10 cellular contexts compared by ENCODE assay signal in the genomic region with DNA sequence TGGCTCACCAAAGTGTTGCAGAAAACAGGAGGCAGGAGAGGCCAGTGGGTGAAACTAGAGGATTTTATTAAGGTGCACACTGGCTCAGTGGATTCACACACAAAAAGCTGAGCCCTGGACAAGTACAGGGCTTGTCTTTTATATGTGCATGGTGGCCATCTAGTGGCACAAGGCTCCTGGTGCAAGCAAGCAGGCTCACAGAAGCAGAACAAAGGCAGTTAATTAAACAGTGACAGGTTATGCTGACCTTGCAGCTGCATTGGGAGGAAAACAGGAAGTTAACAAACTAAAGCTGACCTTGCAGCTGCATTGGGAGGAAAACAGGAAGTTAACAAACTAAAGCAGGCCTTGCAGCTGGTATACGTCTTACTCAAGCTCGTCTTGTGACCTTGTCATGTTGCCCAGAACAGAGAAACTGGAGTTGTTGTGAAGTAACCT.
DNase-seq lines count a peak whose midpoint lies in the region; ATAC-seq and TF ChIP-seq lines count a peak whose summit lies in the region.
"Had no signal": no experiment of that assay in that cellular context is flagged by ENCODE, and none has a peak within 500 bp of the region (broad histone marks: within the 10 kb centered on the region; RNA-seq: fewer than 3 reads in every experiment).

No MANE protein-coding gene starts in this region.

- no peaks in the 10 kb centered on the region for H3K36me3 ChIP-seq in NT2/D1 (ENCODE audit: insufficient read depth, insufficient read length, low read length)
- H3K36me3 ChIP-seq: HAP-1, uterus had no signal

- DNase-seq in NT2/D1 (ENCODE audit: low read depth, low spot score) (peak; percentile 33), epithelial cell of proximal tubule (ENCODE audit: low read depth) (no peak), HUDEP-2 (lab: John Stamatoyannopoulos, UW; ENCODE audit: unreplicated experiment in 76 of 76) (no peak), NCI-H510A (lab: John Stamatoyannopoulos, UW) (no peak)
- DNase-seq in activated CD8-positive, alpha-beta memory T cell treated with anti-CD3 and anti-CD28 coated beads for 24 hours, result no peak
- DNase-seq: uterus had no signal

- ATAC-seq in GM18517 (IDR thresholded peaks at IDR 0.05; ENCODE audit: unreplicated experiment) (peak; percentile 49), HG03520 (IDR thresholded peaks at IDR 0.05; ENCODE audit: unreplicated experiment) (no peak)

- no peak overlapping the region for H3K9ac ChIP-seq in NT2/D1 (ENCODE audit: insufficient read length, low read depth)

- peak; percentile 45 for TF ChIP-seq CTCF in C4-2B (conservative IDR thresholded peaks at IDR 0.05)
- peak; percentile 21 for TF ChIP-seq CTCF in epithelial cell of proximal tubule (conservative IDR thresholded peaks at IDR 0.05; ENCODE audit: low read depth, low read length)

- H3K27ac ChIP-seq in C4-2B, result no peak overlapping the region
- H3K27ac ChIP-seq: uterus had no signal

- H3K9me3 ChIP-seq in NT2/D1 (ENCODE audit: insufficient read depth, low read length), result peaks cover 74% of the 10 kb centered on the region

- no peak overlapping the region for H3K4me3 ChIP-seq in NT2/D1 (ENCODE audit: insufficient read length, low read depth)
- no peak overlapping the region for H3K4me3 ChIP-seq in epithelial cell of proximal tubule (ENCODE audit: low read depth, low read length)
- H3K4me3 ChIP-seq: HAP-1, uterus had no signal

- H3K27me3 ChIP-seq in NT2/D1 (ENCODE audit: insufficient read depth, insufficient read length), result no peaks in the 10 kb centered on the region
- H3K27me3 ChIP-seq: uterus had no signal

- H3K4me1 ChIP-seq in NT2/D1 (ENCODE audit: insufficient read depth, insufficient read length), result no peaks in the 10 kb centered on the region
- H3K4me1 ChIP-seq: HAP-1, uterus had no signal
